Comparison of ENCODE assay signal across 33 cellular contexts in the genomic region with DNA sequence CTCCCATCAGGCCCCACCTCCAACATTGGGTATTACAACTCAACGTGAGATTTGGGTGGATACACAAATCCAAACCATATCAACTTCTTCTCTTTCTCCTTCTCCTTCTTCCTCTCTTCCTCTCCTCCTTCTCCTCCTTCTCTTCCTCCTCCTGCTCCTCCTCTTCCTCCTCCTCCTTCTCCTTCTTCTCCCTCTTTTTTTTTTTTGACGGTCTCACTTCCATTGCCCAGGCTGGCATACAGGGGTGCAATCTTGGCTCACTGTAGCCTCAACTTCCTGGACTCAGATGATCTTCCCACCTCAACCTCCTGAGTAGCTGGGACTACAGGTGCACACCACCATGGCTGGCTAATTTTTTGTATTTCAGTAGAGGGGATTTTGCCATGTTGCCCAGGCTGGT.
"Had no signal": no experiment of that assay in that cellular context is flagged by ENCODE, and none has a peak within 500 bp of the region (broad histone marks: within the 10 kb centered on the region; RNA-seq: fewer than 3 reads in every experiment).

No MANE protein-coding gene starts in this region.

- DNase-seq: activated effector memory CD4-positive, alpha-beta T cell treated with anti-CD3 and anti-CD28 coated beads, Interleukin-2, amount 50 U/mL, for 16 hours; activated effector memory CD4-positive, alpha-beta T cell treated with Interleukin-2 at 50 U/mL for 16 hours; activated gamma-delta T cell; activated gamma-delta T cell treated with Interleukin-2 at 50 U/mL for 16 hours; activated naive CD4-positive, alpha-beta T cell; activated naive CD4-positive, alpha-beta T cell treated with anti-CD3 and anti-CD28 coated beads for 36 hours; activated naive CD4-positive, alpha-beta T cell treated with anti-CD3 and anti-CD28 coated beads, Interleukin-2, amount 10 ng/mL, durations not matched to agents 7 days and 5 days; activated naive CD4-positive, alpha-beta T cell treated with anti-CD3 and anti-CD28 coated beads, Interleukin-2, amount 50 U/mL, for 16 hours; activated naive CD4-positive, alpha-beta T cell treated with Interleukin-2 at 50 U/mL for 16 hours; activated naive CD8-positive, alpha-beta T cell treated with anti-CD3 and anti-CD28 coated beads for 36 hours; activated naive CD8-positive, alpha-beta T cell treated with anti-CD3 and anti-CD28 coated beads, Interleukin-2, amount 10 ng/mL, durations not matched to agents 7 days and 5 days; activated naive CD8-positive, alpha-beta T cell treated with anti-CD3 and anti-CD28 coated beads, Interleukin-2, amount 50 U/mL, for 24 hours; activated T-cell treated with anti-CD3 and anti-CD28 coated beads, Interleukin-2, amount 50 U/mL, for 1 hour; activated T-cell treated with anti-CD3 and anti-CD28 coated beads, Interleukin-2, amount 50 U/mL, for 24 hours; activated T-cell treated with anti-CD3 and anti-CD28 coated beads, Interleukin-2, amount 50 U/mL, for 4 hours; activated T-cell treated with anti-CD3 and anti-CD28 coated beads, Interleukin-2, amount 50 U/mL, for 48 hours; activated T-cell treated with anti-CD3 and anti-CD28 coated beads, Interleukin-2, amount 50 U/mL, for 72 hours; adrenal gland; amniotic stem cell; amygdala; anterior cingulate cortex; aorta; body of pancreas; brain microvascular endothelial cell; caudate nucleus; central memory CD4-positive, alpha-beta T cell; cerebellar nuclear complex had no signal

- H3K27ac ChIP-seq: adrenal gland, ascending aorta, body of pancreas, brain microvascular endothelial cell, breast epithelium, cardiac muscle cell had no signal

- H3K27me3 ChIP-seq: adrenal gland, ascending aorta, body of pancreas, brain microvascular endothelial cell, breast epithelium had no signal

- H3K4me1 ChIP-seq: adrenal gland, ascending aorta, body of pancreas, breast epithelium had no signal

- H3K9me3 ChIP-seq: adrenal gland, ascending aorta, body of pancreas, breast epithelium had no signal

- H3K4me3 ChIP-seq: adrenal gland, ascending aorta, body of pancreas, breast epithelium, cardiac muscle cell had no signal

- H3K36me3 ChIP-seq: adrenal gland, ascending aorta, brain microvascular endothelial cell, breast epithelium, cardiac muscle cell had no signal

- FAIRE-seq: bronchial epithelial cell had no signal

- ATAC-seq: activated naive CD4-positive, alpha-beta T cell treated with anti-CD3 and anti-CD28 coated beads, Interleukin-2, amount 50 U/mL, for 72 hours; activated naive CD8-positive, alpha-beta T cell treated with anti-CD3 and anti-CD28 coated beads, Interleukin-2, amount 50 U/mL, for 24 hours; activated T-cell treated with anti-CD3 and anti-CD28 coated beads, Interleukin-2, amount 50 U/mL, for 4 hours; activated T-cell treated with anti-CD3 and anti-CD28 coated beads, Interleukin-2, amount 50 U/mL, for 72 hours; activated T-helper 17 cell treated with anti-CD3 and anti-CD28 coated beads, Interleukin-2, amount 50 U/mL, for 72 hours; body of pancreas had no signal
